Comparison of ENCODE assay signal across 7 cellular contexts in the genomic region with DNA sequence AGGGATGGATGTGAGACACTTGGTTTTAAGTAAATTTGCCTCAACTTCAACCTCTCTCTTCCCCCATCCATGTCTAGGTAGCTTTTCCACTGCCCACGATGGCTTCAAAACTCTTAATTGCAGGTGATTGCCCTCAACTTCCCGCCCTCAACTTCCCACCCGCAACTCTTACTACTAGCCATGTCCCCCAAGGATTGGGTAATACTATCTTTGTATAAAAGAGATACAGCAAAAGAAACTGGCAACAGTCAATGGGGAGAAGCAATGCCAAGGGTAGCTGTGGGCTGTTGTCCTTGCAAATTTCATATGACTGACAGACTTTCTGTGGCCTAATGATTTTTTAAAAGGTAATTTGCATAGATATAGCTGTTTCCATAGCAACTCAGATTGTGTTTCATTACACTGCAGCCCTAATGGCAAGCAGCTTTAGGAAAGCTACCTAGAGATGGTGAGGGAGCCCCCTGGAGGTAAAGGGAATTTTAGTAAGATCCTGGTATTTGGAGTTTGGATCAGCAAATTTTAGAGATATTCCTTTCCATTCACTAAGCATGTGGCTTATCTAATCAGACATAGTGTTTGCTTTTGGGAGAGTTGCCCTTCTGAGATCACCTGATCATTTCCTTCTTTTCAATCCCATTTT.
A peak's percentile ranks its signal among the peaks of the same experiment; 100 is the strongest.
DNase-seq lines count a peak whose midpoint lies in the region; ATAC-seq and TF ChIP-seq lines count a peak whose summit lies in the region.

No MANE protein-coding gene starts in this region.

- 58% methylated on average over 3 of the region's 3 CpGs for WGBS in smooth muscle cell (ENCODE audit: low lambda C conversion rate)

- H3K27ac ChIP-seq in OCI-LY3 (ENCODE audit: low read length) (no peak overlapping the region), fibroblast of lung (ENCODE audit: insufficient read depth, low read length) (no peak overlapping the region), smooth muscle cell (ENCODE audit: low read depth) (no peak overlapping the region)

- TF ChIP-seq CTCF in GM10266 (IDR thresholded peaks at IDR 0.05; ENCODE audit: control insufficient read depth, insufficient read depth, low read depth, missing control alignments), result peak; percentile 43
- peak; percentile 44 for TF ChIP-seq CTCF in OCI-LY3 (IDR thresholded peaks at IDR 0.05; ENCODE audit: low read depth, low read length)
- TF ChIP-seq CTCF in fibroblast of lung (conservative IDR thresholded peaks at IDR 0.05 in 1 of 2, IDR thresholded peaks at IDR 0.05 in 1 of 2; ENCODE audit: low read depth in 1 of 2, low read length in 2 of 2), result peak; percentile 58 to 62
- TF ChIP-seq CTCF in smooth muscle cell (IDR thresholded peaks at IDR 0.05; ENCODE audit: borderline replicate concordance, insufficient read depth, poor library complexity, severe bottlenecking), result peak; percentile 48

- no peaks in the 10 kb centered on the region for H3F3A ChIP-seq in smooth muscle cell (ENCODE audit: low read depth)

- H2AFZ ChIP-seq in OCI-LY3 (ENCODE audit: low read depth, low read length) (no peak overlapping the region), fibroblast of lung (ENCODE audit: low read length) (no peak overlapping the region), smooth muscle cell (ENCODE audit: low read depth) (no peak overlapping the region)

- no peaks in the 10 kb centered on the region for H3K4me1 ChIP-seq in OCI-LY3 (ENCODE audit: low read length)
- no peaks in the 10 kb centered on the region for H3K4me1 ChIP-seq in fibroblast of lung (ENCODE audit: control insufficient read depth, extremely low read depth, insufficient read depth, low read length)
- no peaks in the 10 kb centered on the region for H3K4me1 ChIP-seq in smooth muscle cell (ENCODE audit: low read depth)

- H3K9ac ChIP-seq in OCI-LY3 (ENCODE audit: low read length) (no peak overlapping the region), fibroblast of lung (ENCODE audit: insufficient read depth, low read length) (no peak overlapping the region), smooth muscle cell (ENCODE audit: low read depth) (no peak overlapping the region)

- ATAC-seq in HG02981 (IDR thresholded peaks at IDR 0.05; ENCODE audit: unreplicated experiment) (peak; percentile 78), HG03432 (IDR thresholded peaks at IDR 0.05; ENCODE audit: unreplicated experiment) (no peak)

- H3K36me3 ChIP-seq in OCI-LY3 (replicated peaks; ENCODE audit: low read depth, low read length), result no peaks in the 10 kb centered on the region
- no peaks in the 10 kb centered on the region for H3K36me3 ChIP-seq in fibroblast of lung (ENCODE audit: control insufficient read depth, insufficient read depth, low read length)
- no peaks in the 10 kb centered on the region for H3K36me3 ChIP-seq in smooth muscle cell (ENCODE audit: low read depth)

- no peak overlapping the region for H3K4me2 ChIP-seq in OCI-LY3 (ENCODE audit: low read length)
- no peak overlapping the region for H3K4me2 ChIP-seq in fibroblast of lung (ENCODE audit: extremely low read depth, insufficient read depth, low read length)
- no peak overlapping the region for H3K4me2 ChIP-seq in smooth muscle cell

- no peaks in the 10 kb centered on the region for H4K20me1 ChIP-seq in OCI-LY3 (ENCODE audit: insufficient read depth, low read length)
- no peaks in the 10 kb centered on the region for H4K20me1 ChIP-seq in fibroblast of lung (ENCODE audit: control insufficient read depth, extremely low read depth, insufficient read depth, low read length)
- no peaks in the 10 kb centered on the region for H4K20me1 ChIP-seq in smooth muscle cell (ENCODE audit: low read depth)

- H3K9me3 ChIP-seq in OCI-LY3 (ENCODE audit: insufficient read depth, low read length) (no peaks in the 10 kb centered on the region), fibroblast of lung (ENCODE audit: control insufficient read depth, insufficient read depth, low read depth, low read length) (no peaks in the 10 kb centered on the region), smooth muscle cell (replicated peaks; ENCODE audit: low read depth) (no peaks in the 10 kb centered on the region)

- DNase-seq in GM10266 (ENCODE audit: extremely low spot score), result peak; percentile 14
- DNase-seq in fibroblast of lung (ENCODE audit: low read depth in 2 of 2), result peak; percentile 57 to 61
- DNase-seq in smooth muscle cell (lab: John Stamatoyannopoulos, UW; ENCODE audit: unreplicated experiment), result no peak
- no peak for DNase-seq in NCI-H1436 (lab: John Stamatoyannopoulos, UW)

- H3K79me2 ChIP-seq in OCI-LY3 (ENCODE audit: low read length) (no peaks in the 10 kb centered on the region), fibroblast of lung (ENCODE audit: control insufficient read depth, insufficient read depth, low read length) (no peaks in the 10 kb centered on the region), smooth muscle cell (ENCODE audit: low read depth) (no peaks in the 10 kb centered on the region)

- H3K27me3 ChIP-seq in OCI-LY3 (ENCODE audit: low read depth, low read length), result no peaks in the 10 kb centered on the region
- H3K27me3 ChIP-seq in fibroblast of lung (ENCODE audit: control insufficient read depth, insufficient read depth, low read length), result no peaks in the 10 kb centered on the region
- no peaks in the 10 kb centered on the region for H3K27me3 ChIP-seq in smooth muscle cell (ENCODE audit: low read depth)

- H3K4me3 ChIP-seq in OCI-LY3 (ENCODE audit: low read length) (no peak overlapping the region), fibroblast of lung (replicated peaks in 1 of 4; ENCODE audit: control extremely low read depth in 1 of 4, insufficient read depth in 1 of 4, low read depth in 3 of 4, low read length in 4 of 4) (no peak overlapping the region), smooth muscle cell (no peak overlapping the region)

Comparison
In these comparisons a context has a peak if more than half of its experiments do, and no peak if none do; other contexts are left out.
1. DNase-seq: peak in GM10266 (single experiment) and fibroblast of lung (2 of 2); none in smooth muscle cell (single experiment) and NCI-H1436 (single experiment).
2. Peak in every context shown above with its lines, with median percentiles within 50 percentile points of each other: CTCF ChIP-seq.